ENCODE assay signal across 8 cellular contexts in genomic region chr11:9568854-9569587, GRCh38. TPM values are rescaled to one million over a fixed set of nuclear protein-coding genes. Genes with fewer than 3 reads are reported as not detected.
A peak's percentile ranks its signal among the peaks of the same experiment; 100 is the strongest.
DNase-seq lines count a peak whose midpoint lies in the region; ATAC-seq and TF ChIP-seq lines count a peak whose summit lies in the region.

No MANE protein-coding gene starts in this region.

- no peak for TF ChIP-seq POLR2A in HCT116 (IDR thresholded peaks at IDR 0.05; ENCODE audit: borderline replicate concordance, extremely low read depth, insufficient read depth, insufficient read length)

- DNase-seq in AG10803 (ENCODE audit: low read depth) = peak; percentile 95
- peak; percentile 59 for DNase-seq in HCT116 (ENCODE audit: low read depth, low spot score)
- DNase-seq in RPMI7951 (ENCODE audit: low read depth) = peak; percentile 96
- peak; percentile 98 for DNase-seq in epithelial cell of esophagus (ENCODE audit: low read depth)
- no peak for DNase-seq in T-helper 9 cell

- CTCF ChIA-PET in HCT116 (lab: Charles Lee) = no interaction called here

- H3K4me2 ChIP-seq in HCT116 (ENCODE audit: low read length) = peak overlapping the region; percentile 66

- no peaks in the 10 kb centered on the region for H4K20me1 ChIP-seq in HCT116 (ENCODE audit: insufficient read depth)

- H3K36me3 ChIP-seq in HCT116 (ENCODE audit: control insufficient read depth in 1 of 2, insufficient read depth in 2 of 2, low read length in 2 of 2) = no peaks in the 10 kb centered on the region
- peaks cover 0 to 19% of the 10 kb centered on the region in 2 donors for H3K36me3 ChIP-seq in muscle layer of duodenum (ENCODE audit: control insufficient read depth in 1 of 2, insufficient read depth in 2 of 2, low read length in 2 of 2)

- TSS peak; percentile 51 for BruUV-seq in HCT116 (replicated peaks; lab: Mats Ljungman, UMichigan)

- no peaks in the 10 kb centered on the region for H3K79me2 ChIP-seq in HCT116 (ENCODE audit: insufficient read depth, low read length)

- peak overlapping the region; percentile 14; the same call in 1 of the 2 replicates for H3K27ac ChIP-seq in HCT116 (ENCODE audit: low read depth, low read length)
- peak overlapping the region; percentile 93 for H3K27ac ChIP-seq in muscle layer of duodenum (ENCODE audit: low read length)

- POLR2A ChIA-PET in HCT116 (lab: Charles Lee) = no interaction called here

- H3K9me3 ChIP-seq in HCT116 (ENCODE audit: control insufficient read depth in 1 of 2, insufficient read depth in 1 of 2, low read depth in 1 of 2, low read length in 2 of 2) (no peaks in the 10 kb centered on the region), muscle layer of duodenum (ENCODE audit: control insufficient read depth in 1 of 2, low read length in 2 of 2) (no peaks in the 10 kb centered on the region)

- no peaks in the 10 kb centered on the region for H3K9me2 ChIP-seq in HCT116 (ENCODE audit: insufficient read depth)

- H3K9ac ChIP-seq in HCT116 (ENCODE audit: low read length) = peak overlapping the region; percentile 57

- peak overlapping the region; percentile 50 for H2AFZ ChIP-seq in HCT116 (ENCODE audit: low read depth, low read length, poor library complexity, severe bottlenecking)

- TF ChIP-seq CTCF in AG10803 (conservative IDR thresholded peaks at IDR 0.05; ENCODE audit: low read length) (no peak), HCT116 (IDR thresholded peaks at IDR 0.05 in 2 of 3, conservative IDR thresholded peaks at IDR 0.05 in 1 of 3; ENCODE audit: borderline replicate concordance in 1 of 3, insufficient read depth in 1 of 3, low read depth in 2 of 3, low read length in 2 of 3) (no peak), epithelial cell of esophagus (IDR thresholded peaks at IDR 0.05; ENCODE audit: insufficient read depth, low read depth, low read length, missing control alignments) (no peak)

- H3K4me3 ChIP-seq in AG10803 (ENCODE audit: low read length) (peak overlapping the region; percentile 1; the same call in 1 of the 2 replicates), HCT116 (replicated peaks in 1 of 2; ENCODE audit: low read depth in 1 of 2, low read length in 2 of 2) (no peak overlapping the region), epithelial cell of esophagus (ENCODE audit: low read length) (peak overlapping the region; percentile 27), muscle layer of duodenum (ENCODE audit: low read depth in 1 of 2, low read length in 2 of 2) (no peak overlapping the region)

- ATAC-seq in HCT116 (no peak), GM18511 (IDR thresholded peaks at IDR 0.05; ENCODE audit: unreplicated experiment) (no peak), HG02571 (IDR thresholded peaks at IDR 0.05; ENCODE audit: unreplicated experiment) (no peak)

- RAD21 ChIA-PET in HCT116 (lab: Charles Lee; ENCODE audit: low non-redundant PET in 1 of 2, low total read pairs in 2 of 2, uncharacterized antibody in 2 of 2, unreplicated experiment in 2 of 2) = no interaction called here

- intact Hi-C loops in HCT116 (cut with micrococcal nuclease) = no loop called here

- H3K4me1 ChIP-seq in HCT116 (ENCODE audit: control insufficient read depth in 1 of 2, insufficient read depth in 2 of 2, low read length in 2 of 2) (peaks cover 48 to 71% of the 10 kb centered on the region in 2 experiments), muscle layer of duodenum (ENCODE audit: control insufficient read depth in 1 of 2, insufficient read depth in 2 of 2, low read length in 2 of 2) (peaks cover 20% of the 10 kb centered on the region in 2 donors)

- H3K27me3 ChIP-seq in HCT116 (ENCODE audit: insufficient read depth, low read length) (no peaks in the 10 kb centered on the region), muscle layer of duodenum (ENCODE audit: low read depth, low read length) (no peaks in the 10 kb centered on the region)

- TF ChIP-seq RAD21 in HCT116 (IDR thresholded peaks at IDR 0.05; ENCODE audit: low read depth) = no peak

TF ChIP-seq in HCT116, 20 proteins besides CTCF, POLR2A, EP300 and RAD21:
- TF ChIP-seq JUND (IDR thresholded peaks at IDR 0.05) (peak; percentile 22), CEBPB (IDR thresholded peaks at IDR 0.05; ENCODE audit: low read depth) (0 out of 2 replicates have a peak, but pooled peaks have one; percentile 28), SP1 (IDR thresholded peaks at IDR 0.05; ENCODE audit: low read depth) (peak; percentile 47), EGR1 (IDR thresholded peaks at IDR 0.05; ENCODE audit: low read depth) (no peak), MAX (IDR thresholded peaks at IDR 0.05) (peak; percentile 39; the same call in 1 of the 2 replicates), REST (IDR thresholded peaks at IDR 0.05; ENCODE audit: low read depth) (no peak), SIN3A (IDR thresholded peaks at IDR 0.05; ENCODE audit: low read depth) (peak; percentile 23; the same call in 1 of the 2 replicates), CBX3 (IDR thresholded peaks at IDR 0.05; ENCODE audit: low read depth) (peak; percentile 54; the same call in 1 of the 2 replicates)

RNA-seq across cellular contexts. Expression of gene WEE1, which starts 4.4 kb away (rescaled TPM):
- 50.8 TPM for total RNA-seq in HCT116 (2021; ENCODE audit: unreplicated experiment)
- polyA plus RNA-seq in HCT116 (2012) = 21.3 and 29.3 TPM in 2 replicates
- total RNA-seq in RPMI7951 (2014; rRNA removed; shearing (Covaris generic)) = 52.3 and 74.6 TPM in 2 replicates

Comparison
In these comparisons a context has a peak if more than half of its experiments do, and no peak if none do; other contexts are left out.
1. H3K4me3 ChIP-seq: peak in AG10803 (single experiment) and epithelial cell of esophagus (single experiment); none in HCT116 (0 of 2) and muscle layer of duodenum (0 of 2).